ENCODE assay signal across 8 cellular contexts in the genomic region with DNA sequence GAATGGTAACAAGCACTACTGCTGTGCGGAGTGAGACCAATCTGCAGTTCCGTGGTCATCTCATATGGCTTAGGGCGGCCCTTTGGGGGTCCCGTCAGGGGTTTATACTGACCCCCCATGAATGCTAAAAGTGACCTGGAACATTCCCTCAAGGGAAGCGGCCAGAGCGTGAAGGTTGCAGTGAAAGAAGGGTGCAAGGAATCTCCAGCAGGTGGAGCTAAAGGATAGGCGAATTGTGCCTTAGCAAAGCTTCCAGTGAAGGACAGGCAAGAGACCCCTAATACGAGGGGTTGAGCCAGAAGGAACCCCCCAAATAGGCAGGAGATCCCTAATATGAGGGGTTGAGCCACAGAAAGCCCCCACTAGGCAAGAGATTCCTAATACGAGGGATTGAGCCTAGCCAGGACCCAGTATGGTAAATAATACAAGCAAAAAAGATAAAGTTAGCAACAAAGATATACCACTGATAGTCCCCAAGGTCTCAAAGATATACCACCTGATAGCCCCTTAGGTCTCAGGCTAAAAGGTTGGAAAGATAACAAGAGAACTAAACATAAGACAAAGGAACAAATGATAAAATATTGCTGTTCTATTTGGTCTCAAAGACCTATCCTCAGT. TPM values are rescaled to one million over a fixed set of nuclear protein-coding genes. Genes with fewer than 3 reads are reported as not detected.
DNase-seq lines count a peak whose midpoint lies in the region; ATAC-seq and TF ChIP-seq lines count a peak whose summit lies in the region.

No MANE protein-coding gene starts in this region.

- no peak overlapping the region for H3K4me3 ChIP-seq in AG04450 (ENCODE audit: low read depth, low read length)

- in situ Hi-C loops in GM13976 (cut with MboI; ENCODE audit: low sequenced_read_pairs, unreplicated experiment) = loop anchor here (10.0 kb wide), 1 partner anchor 161 kb away; a partner anchor contains a TSS

- TF ChIP-seq CTCF in AG04450 (IDR thresholded peaks at IDR 0.05; ENCODE audit: low read depth, low read length) (peak; percentile 84), GM13976 (IDR thresholded peaks at IDR 0.05; ENCODE audit: borderline replicate concordance, control extremely low read depth, extremely low read depth, insufficient read depth, missing control alignments) (peak; percentile 63), mesothelial cell of epicardium (IDR thresholded peaks at IDR 0.05; ENCODE audit: unreplicated experiment) (peak; percentile 60)

- peak; percentile 66 for ATAC-seq in effector memory CD8-positive, alpha-beta T cell (replicated peaks)
- ATAC-seq in HG03097 (IDR thresholded peaks at IDR 0.05; ENCODE audit: low FRiP score, unreplicated experiment) = no peak

- peaks cover 9 to 10% of the 10 kb centered on the region in 2 donors for H3K4me1 Mint-ChIP-seq in effector memory CD8-positive, alpha-beta T cell (ENCODE audit: low read depth in 2 of 2)
- peaks cover 22% of the 10 kb centered on the region for H3K4me1 Mint-ChIP-seq in mesothelial cell of epicardium

- CTCF ChIA-PET in AG04450 (lab: Charles Lee) = interaction anchor here (1.0 to 12.2 kb wide), 7 partner anchors 14 to 275 kb away, joined by 3 to 404 read pairs (median 6); a partner anchor contains a TSS

- H3K9me3 Mint-ChIP-seq in effector memory CD8-positive, alpha-beta T cell = no peaks in the 10 kb centered on the region
- H3K9me3 Mint-ChIP-seq in mesothelial cell of epicardium = no peaks in the 10 kb centered on the region

- H3K27me3 ChIP-seq in AG04450 (ENCODE audit: control insufficient read depth, insufficient read depth, low read length) = no peaks in the 10 kb centered on the region

- peaks cover 12% of the 10 kb centered on the region for H3K9me3 ChIP-seq in AG04450 (ENCODE audit: control insufficient read depth, insufficient read depth, low read length)

- no peaks in the 10 kb centered on the region for H3K36me3 Mint-ChIP-seq in effector memory CD8-positive, alpha-beta T cell (ENCODE audit: insufficient read depth)
- peaks cover 15% of the 10 kb centered on the region for H3K36me3 Mint-ChIP-seq in mesothelial cell of epicardium

- H3K4me3 Mint-ChIP-seq in effector memory CD8-positive, alpha-beta T cell = no peak overlapping the region
- H3K4me3 Mint-ChIP-seq in mesothelial cell of epicardium = no peak overlapping the region

- DNase-seq in AG04450 (ENCODE audit: low read depth, low spot score) = peak; percentile 13
- peak; percentile 80 for DNase-seq in GM13976 (ENCODE audit: low spot score)
- DNase-seq in NCI-H2227 treated with DMSO at 0.1 percent for 48 hours (lab: John Stamatoyannopoulos, UW) = peak; percentile 46
- peak; percentile 39 to 65 for DNase-seq in activated CD4-positive, alpha-beta T cell treated with anti-CD3 and anti-CD28 coated beads, Interleukin-2, amount 50 U/mL, for 48 hours
- DNase-seq in effector memory CD8-positive, alpha-beta T cell = peak; percentile 47 to 60 (median 48)
- peak; percentile 25 to 69 for DNase-seq in mesothelial cell of epicardium (ENCODE audit: low spot score in 2 of 2, unreplicated experiment in 2 of 2)
- DNase-seq in stimulated activated naive CD4-positive, alpha-beta T cell treated with Interleukin-2 at 50 U/mL for 16 hours (lab: John Stamatoyannopoulos, UW) = peak; percentile 28

- H3K27ac Mint-ChIP-seq in effector memory CD8-positive, alpha-beta T cell = no peak overlapping the region
- no peak overlapping the region for H3K27ac Mint-ChIP-seq in mesothelial cell of epicardium

- POLR2A ChIA-PET in AG04450 (lab: Yijun Ruan, JAX) = interaction anchor here (0.9 kb wide), 1 partner anchor 162 kb away, joined by 5 read pairs; no protein-coding TSS in a partner anchor

- H3K27ac ChIP-seq in AG04450 (ENCODE audit: low read depth, low read length) = no peak overlapping the region

- no peaks in the 10 kb centered on the region for H3K27me3 Mint-ChIP-seq in effector memory CD8-positive, alpha-beta T cell
- no peaks in the 10 kb centered on the region for H3K27me3 Mint-ChIP-seq in mesothelial cell of epicardium (ENCODE audit: low read depth)

RNA-seq across cellular contexts. Expression of a gene that starts 27.5 kb away (rescaled TPM):
- 22.6 and 25.8 TPM in 2 replicates for polyA plus RNA-seq in AG04450 (2011; rRNA removed)
- polyA minus RNA-seq in AG04450 (2011; rRNA and poly(A)+ RNA removed) = 22.3 and 24.8 TPM in 2 replicates
- total RNA-seq in mesothelial cell of epicardium = 27.2 to 28.6 TPM (median 27.8 TPM) in 3 replicates

RNA-seq across cellular contexts. Expression of a gene that starts 32.8 kb away (rescaled TPM):
- 3.3 TPM in 2 replicates for polyA plus RNA-seq in AG04450 (2011; rRNA removed)
- 3.4 TPM in 2 replicates for polyA minus RNA-seq in AG04450 (2011; rRNA and poly(A)+ RNA removed)
- total RNA-seq in mesothelial cell of epicardium = 18.9 to 24.1 TPM (median 22.3 TPM) in 3 replicates

RNA-seq across cellular contexts. Expression of a gene that starts 50.4 kb away (rescaled TPM):
- polyA plus RNA-seq in AG04450 (2011; rRNA removed) = not detected in 2 replicates
- polyA minus RNA-seq in AG04450 (2011; rRNA and poly(A)+ RNA removed) = not detected in 2 replicates
- not detected in 3 replicates for total RNA-seq in mesothelial cell of epicardium

RNA-seq across cellular contexts. Expression of a gene that starts 59.8 kb away (rescaled TPM):
- polyA plus RNA-seq in AG04450 (2011; rRNA removed) = not detected in 2 replicates
- polyA minus RNA-seq in AG04450 (2011; rRNA and poly(A)+ RNA removed) = not detected in 2 replicates
- not detected in 3 replicates for total RNA-seq in mesothelial cell of epicardium

Comparison
In these comparisons a context has a peak if more than half of its experiments do, and no peak if none do; other contexts are left out.
1. DNase-seq: peak in every context shown above with its lines; median percentile 80 in GM13976; 52 in activated CD4-positive, alpha-beta T cell treated with anti-CD3 and anti-CD28 coated beads, Interleukin-2, amount 50 U/mL, for 48 hours; 48 in effector memory CD8-positive, alpha-beta T cell; 47 in mesothelial cell of epicardium; 46 in NCI-H2227 treated with DMSO at 0.1 percent for 48 hours; 28 in stimulated activated naive CD4-positive, alpha-beta T cell treated with Interleukin-2 at 50 U/mL for 16 hours; 13 in AG04450.